Comparison of ENCODE assay signal across 1 cellular context in genomic region chrX:155495134-155495533, GRCh38. TPM values are rescaled to one million over a fixed set of nuclear protein-coding genes. Genes with fewer than 3 reads are reported as not detected.
"Had no signal": no experiment of that assay in that cellular context is flagged by ENCODE, and none has a peak within 500 bp of the region (broad histone marks: within the 10 kb centered on the region; RNA-seq: fewer than 3 reads in every experiment).

No MANE protein-coding gene starts in this region.

RNA-seq across cellular contexts. Expression of gene F8A3, which starts 36.7 kb away (rescaled TPM):
- total RNA-seq: G401 had no signal
